In the genomic region with DNA sequence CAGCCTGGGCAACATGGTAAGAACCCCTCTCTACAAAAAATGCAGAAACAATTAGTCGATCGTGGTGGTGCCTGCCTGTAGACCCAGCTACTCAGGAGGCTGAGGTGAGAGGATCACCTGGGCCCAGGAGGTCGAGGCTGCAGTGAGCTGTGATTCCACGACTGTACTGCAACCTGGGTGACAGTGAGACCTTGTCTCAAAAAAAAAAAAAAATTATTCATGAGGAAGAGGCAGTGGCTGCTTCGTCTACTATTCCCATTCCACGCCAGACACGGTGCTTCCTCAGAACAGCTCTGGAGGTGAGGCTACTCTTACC, we compare ENCODE assay signal across 16 cellular contexts. TPM values are rescaled to one million over a fixed set of nuclear protein-coding genes. Genes with fewer than 3 reads are reported as not detected.
DNase-seq lines count a peak whose midpoint lies in the region; ATAC-seq, FAIRE-seq and TF ChIP-seq lines count a peak whose summit lies in the region.
"Had no signal": no experiment of that assay in that cellular context is flagged by ENCODE, and none has a peak within 500 bp of the region (broad histone marks: within the 10 kb centered on the region; RNA-seq: fewer than 3 reads in every experiment).

No MANE protein-coding gene starts in this region.

- no peak overlapping the region for H3K4me3 Mint-ChIP-seq in mesothelial cell of epicardium

- 13% methylated on average over 7 of the region's 7 CpGs for WGBS in K562 (ENCODE audit: insufficient coverage, low coverage, missing lambda C conversion rate)
- 61 to 86% (median 74%) methylated on average over 7 of the region's 7 CpGs for WGBS in stomach, 5 donors

- H3K79me2 ChIP-seq in K562 (ENCODE audit: control insufficient read depth, insufficient read depth, low read length) = peaks cover 100% of the 10 kb centered on the region

- TF ChIP-seq EP300 in K562 (IDR thresholded peaks at IDR 0.05; ENCODE audit: low read length) (no peak), stomach (IDR thresholded peaks at IDR 0.05) (no peak)

- TF ChIP-seq POLR2A in K562 (conservative IDR thresholded peaks at IDR 0.05) = no peak
- TF ChIP-seq POLR2A in stomach (IDR thresholded peaks at IDR 0.05) = no peak

- no peak for TF ChIP-seq CTCF in C4-2B (conservative IDR thresholded peaks at IDR 0.05)
- no peak for TF ChIP-seq CTCF in K562 (IDR thresholded peaks at IDR 0.05 in 2 of 3, conservative IDR thresholded peaks at IDR 0.05 in 1 of 3; ENCODE audit: insufficient read depth in 2 of 3, low read depth in 1 of 3, low read length in 3 of 3)
- no peak for TF ChIP-seq CTCF in mesothelial cell of epicardium (IDR thresholded peaks at IDR 0.05; ENCODE audit: unreplicated experiment)
- TF ChIP-seq CTCF in stomach (IDR thresholded peaks at IDR 0.05) = no peak

- no peaks in the 10 kb centered on the region for H3K36me3 Mint-ChIP-seq in mesothelial cell of epicardium

- intact Hi-C loops in K562 (cut with micrococcal nuclease) (loop anchor here (10.0 kb wide), 1 partner anchor 226 kb away; no protein-coding TSS in a partner anchor), stomach (cut with DNase I; ENCODE audit: low total_unique reads) (no loop called here)

- H3K27me3 ChIP-seq in K562 (ENCODE audit: control insufficient read depth in 2 of 2, insufficient read depth in 2 of 2, low read length in 2 of 2) = no peaks in the 10 kb centered on the region
- H3K27me3 ChIP-seq in stomach = no peaks in the 10 kb centered on the region
- H3K27me3 ChIP-seq: BE2C had no signal

- H3K27ac ChIP-seq in C4-2B (peak overlapping the region; percentile 99), K562 (ENCODE audit: extremely low read depth, low read depth, low read length) (peak overlapping the region; percentile 97), stomach (peak overlapping the region; percentile 14 to 81 (median 70))
- H3K27ac ChIP-seq: GM23248 had no signal

- DNase-seq in K562 (ENCODE audit: extremely low read depth in 1 of 4, low spot score in 3 of 4) (no peak), mesothelial cell of epicardium (ENCODE audit: low spot score in 2 of 2, unreplicated experiment in 2 of 2) (no peak), stomach (no peak), kidney tubule cell (ENCODE audit: low spot score) (no peak)
- DNase-seq: ACHN, BE2C, GM23248, NCI-H1092, NCI-H1694 treated with DMSO at 0.1 percent for 48 hours, NCI-H345, NCI-H526 treated with DMSO at 0.1 percent for 48 hours, RPMI8226 had no signal

- BruUV-seq in K562 (replicated peaks; lab: Mats Ljungman, UMichigan) = TSS peak; percentile 43

- peaks cover 57% of the 10 kb centered on the region for H3K4me1 Mint-ChIP-seq in mesothelial cell of epicardium

- in situ Hi-C loops in K562 (cut with MboI) = no loop called here

- no peaks in the 10 kb centered on the region for H3K27me3 Mint-ChIP-seq in mesothelial cell of epicardium (ENCODE audit: low read depth)

- CTCF ChIA-PET in K562 (lab: Yijun Ruan, JAX; ENCODE audit: low intra/inter-chr PET ratio) = no interaction called here

- H2AFZ ChIP-seq in K562 (ENCODE audit: low read depth, low read length) = no peak overlapping the region
- H2AFZ ChIP-seq: GM23248 had no signal

- TF ChIP-seq RAD21 in K562 (CRISPR knock-in tag; conservative IDR thresholded peaks at IDR 0.05 in 1 of 2, IDR thresholded peaks at IDR 0.05 in 1 of 2) = no peak

- ATAC-seq in K562 (no peak), HG03196 (IDR thresholded peaks at IDR 0.05; ENCODE audit: unreplicated experiment) (no peak), GM18907 (IDR thresholded peaks at IDR 0.05; ENCODE audit: unreplicated experiment) (no peak), HG02870 (IDR thresholded peaks at IDR 0.05; ENCODE audit: unreplicated experiment) (no peak)

- peak overlapping the region; percentile 76 to 92 for H3K9ac ChIP-seq in K562 (ENCODE audit: insufficient read depth in 1 of 2, low read depth in 2 of 2, low read length in 2 of 2)
- H3K9ac ChIP-seq: GM23248 had no signal

- H3K9me3 Mint-ChIP-seq in mesothelial cell of epicardium = no peaks in the 10 kb centered on the region

- H3K4me2 ChIP-seq in K562 (ENCODE audit: insufficient read depth, low read length) = peak overlapping the region; percentile 89

- H3K9me3 ChIP-seq in K562 (replicated peaks; ENCODE audit: control insufficient read depth, insufficient read depth, low read depth, low read length) (no peaks in the 10 kb centered on the region), stomach (no peaks in the 10 kb centered on the region)
- H3K9me3 ChIP-seq: BE2C had no signal

- H3K4me1 ChIP-seq in K562 (replicated peaks in 1 of 2; ENCODE audit: control insufficient read depth in 2 of 2, insufficient read depth in 2 of 2, low read length in 2 of 2) = peaks cover 65 to 73% of the 10 kb centered on the region in 2 experiments
- peaks cover 70 to 88% (median 80%) of the 10 kb centered on the region in 4 donors for H3K4me1 ChIP-seq in stomach

- peaks cover 4% of the 10 kb centered on the region for H3K9me1 ChIP-seq in K562 (ENCODE audit: control insufficient read depth, insufficient read depth, low read length)

- H3K27ac Mint-ChIP-seq in mesothelial cell of epicardium = peak overlapping the region; percentile 34

- FAIRE-seq in K562 (lab: Jason Lieb, UNC) = no peak

- H3K36me3 ChIP-seq in K562 (ENCODE audit: control insufficient read depth, insufficient read depth, low read length) = peaks cover 62% of the 10 kb centered on the region
- no peaks in the 10 kb centered on the region for H3K36me3 ChIP-seq in stomach
- H3K36me3 ChIP-seq: BE2C had no signal

- H4K20me1 ChIP-seq in K562 (replicated peaks; ENCODE audit: control insufficient read depth, insufficient read depth, low read length) = peaks cover 42% of the 10 kb centered on the region

- peak overlapping the region; percentile 43 for H3K4me3 ChIP-seq in K562
- no peak overlapping the region for H3K4me3 ChIP-seq in stomach
- H3K4me3 ChIP-seq: GM23248 had no signal

- POLR2A ChIA-PET in K562 (lab: Yijun Ruan, JAX) = interaction anchor here (0.7 to 3.7 kb wide), 14 partner anchors 8 to 140 kb away, joined by 3 to 20 read pairs (median 4); no protein-coding TSS in a partner anchor

TF ChIP-seq in K562, 482 proteins besides CTCF, POLR2A, EP300 and RAD21 (continues in another document):
- TF ChIP-seq KAT2B (IDR thresholded peaks at IDR 0.05; ENCODE audit: low read depth, low read length) (no peak), ZNF695 (CRISPR knock-in tag; IDR thresholded peaks at IDR 0.05) (no peak), RB1 (IDR thresholded peaks at IDR 0.05; ENCODE audit: low read depth) (no peak), GATAD2B (IDR thresholded peaks at IDR 0.05; ENCODE audit: borderline replicate concordance) (no peak)
- TF ChIP-seq, protein P1, sequence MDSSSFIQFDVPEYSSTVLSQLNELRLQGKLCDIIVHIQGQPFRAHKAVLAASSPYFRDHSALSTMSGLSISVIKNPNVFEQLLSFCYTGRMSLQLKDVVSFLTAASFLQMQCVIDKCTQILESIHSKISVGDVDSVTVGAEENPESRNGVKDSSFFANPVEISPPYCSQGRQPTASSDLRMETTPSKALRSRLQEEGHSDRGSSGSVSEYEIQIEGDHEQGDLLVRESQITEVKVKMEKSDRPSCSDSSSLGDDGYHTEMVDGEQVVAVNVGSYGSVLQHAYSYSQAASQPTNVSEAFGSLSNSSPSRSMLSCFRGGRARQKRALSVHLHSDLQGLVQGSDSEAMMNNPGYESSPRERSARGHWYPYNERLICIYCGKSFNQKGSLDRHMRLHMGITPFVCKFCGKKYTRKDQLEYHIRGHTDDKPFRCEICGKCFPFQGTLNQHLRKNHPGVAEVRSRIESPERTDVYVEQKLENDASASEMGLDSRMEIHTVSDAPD (CRISPR knock-in tag; IDR thresholded peaks at IDR 0.05) = no peak

RNA-seq across cellular contexts. Expression of a gene that starts 52.2 kb away (rescaled TPM):
- 692 and 1,066 TPM in 2 replicates for total RNA-seq in K562 (2011; cell fraction: chromatin; rRNA removed; ENCODE audit: low replicate concordance)
- 409 and 435 TPM in 2 replicates for total RNA-seq in K562 (2011; cell fraction: nucleolus; rRNA removed)
- 438 and 467 TPM in 2 replicates for total RNA-seq in K562 (2011; cell fraction: nucleoplasm; rRNA removed)
- total RNA-seq in K562 (2014; rRNA removed) (89.1 and 104 TPM in 2 replicates), K562 (2014; rRNA removed; fragmentation: Illumina TruSeq; extraction: Trizol) (40.9 and 41.8 TPM in 2 replicates), K562 (2015; rRNA removed; fragmentation: Illumina TruSeq; extraction: Trizol) (57.9 and 60.6 TPM in 2 replicates), K562 (2021) (208 and 244 TPM in 2 replicates), mesothelial cell of epicardium (193 to 218 TPM (median 208 TPM) in 3 replicates), stomach (100 to 1,000 TPM in 4 of 5 donors, 10 to 100 TPM in 1; 58.2 to 294 (median 141) TPM)
- polyA plus RNA-seq in K562 (2011; rRNA removed) (54.2 and 64.0 TPM in 2 replicates), K562 (2014; fragmentation: Illumina TruSeq; extraction: Trizol) (116 and 138 TPM in 2 replicates), K562 (2014; fragmentation: Nextera tagmentation; extraction: Ambion mirVana) (10 to 100 TPM; 12.2 to 15.8 TPM), K562 (2014; rRNA removed) (101 and 116 TPM in 2 replicates), stomach (10 to 100 TPM; 11.8 to 21.1 (median 12.9) TPM)
- polyA plus RNA-seq in K562 (2011; cell fraction: cytosol; rRNA removed) = 54.1 and 55.3 TPM in 2 replicates
- polyA plus RNA-seq in K562 (2011; cell fraction: nucleus; rRNA removed) = 210 and 277 TPM in 2 replicates
- polyA plus RNA-seq in K562 (2012) = 113 and 125 TPM in 2 replicates
- polyA minus RNA-seq in K562 (2011; rRNA and poly(A)+ RNA removed) = 61.1 and 68.8 TPM in 2 replicates
- 106 and 121 TPM in 2 replicates for polyA minus RNA-seq in K562 (2011; cell fraction: cytosol; rRNA and poly(A)+ RNA removed)
- 117 and 133 TPM in 2 replicates for polyA minus RNA-seq in K562 (2011; cell fraction: nucleus; rRNA and poly(A)+ RNA removed)
